ENCODE assay signal across 11 cellular contexts in the genomic region with DNA sequence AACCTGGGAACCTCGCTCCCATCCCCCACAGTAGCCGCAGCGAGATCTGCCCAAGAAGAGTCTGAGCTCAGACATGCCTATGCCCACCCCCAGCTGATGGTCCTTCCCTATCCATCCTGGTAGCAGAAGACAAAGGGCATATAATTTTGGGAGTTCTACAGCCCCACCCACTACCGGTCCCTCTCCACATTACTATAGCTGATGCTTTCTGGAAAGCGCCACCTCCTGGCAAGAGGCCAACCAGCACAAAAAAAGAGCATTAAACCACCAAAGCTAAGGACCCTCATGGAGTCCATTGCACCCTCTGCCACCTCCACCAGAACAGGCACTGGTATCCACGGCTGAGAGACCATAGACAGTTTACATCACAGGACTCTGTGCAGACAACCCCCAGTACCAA.
DNase-seq lines count a peak whose midpoint lies in the region; FAIRE-seq and TF ChIP-seq lines count a peak whose summit lies in the region.
"Had no signal": no experiment of that assay in that cellular context is flagged by ENCODE, and none has a peak within 500 bp of the region (broad histone marks: within the 10 kb centered on the region; RNA-seq: fewer than 3 reads in every experiment).

No MANE protein-coding gene starts in this region.

- peaks cover 2% of the 10 kb centered on the region for H3K27me3 Mint-ChIP-seq in glutamatergic neuron (ENCODE audit: unreplicated experiment)

- H3K27ac Mint-ChIP-seq in glutamatergic neuron (ENCODE audit: unreplicated experiment): no peak overlapping the region
- H3K27ac Mint-ChIP-seq: progenitor cell of endocrine pancreas had no signal

- no peaks in the 10 kb centered on the region for H3K36me3 ChIP-seq in SJCRH30
- H3K36me3 ChIP-seq: left ventricle myocardium inferior had no signal

- peaks cover 6% of the 10 kb centered on the region for H3K9me3 Mint-ChIP-seq in glutamatergic neuron (ENCODE audit: unreplicated experiment)
- H3K9me3 Mint-ChIP-seq: central memory CD8-positive, alpha-beta T cell had no signal

- H3K4me3 Mint-ChIP-seq in glutamatergic neuron (ENCODE audit: unreplicated experiment): no peak overlapping the region
- H3K4me3 Mint-ChIP-seq: central memory CD8-positive, alpha-beta T cell had no signal

- no peaks in the 10 kb centered on the region for H3K4me1 ChIP-seq in SJCRH30

- peaks cover 8% of the 10 kb centered on the region for H3K4me1 Mint-ChIP-seq in glutamatergic neuron (ENCODE audit: low read depth, unreplicated experiment)
- H3K4me1 Mint-ChIP-seq: central memory CD8-positive, alpha-beta T cell had no signal

- peak; percentile 9 for DNase-seq in ELR (ENCODE audit: low read depth)
- DNase-seq in GM20000 (ENCODE audit: low spot score): no peak
- peak; percentile 19 to 31 for DNase-seq in SJCRH30
- DNase-seq in glutamatergic neuron: no peak
- DNase-seq in HTR-8/SVneo (ENCODE audit: insufficient read length, low spot score): no peak
- DNase-seq in NCI-H446 (lab: John Stamatoyannopoulos, UW): no peak
- DNase-seq in middle frontal gyrus (ENCODE audit: extremely low spot score, low spot score): no peak
- DNase-seq: left ventricle myocardium inferior, NCI-H2107 had no signal

- H3K4me3 ChIP-seq in SJCRH30: no peak overlapping the region
- H3K4me3 ChIP-seq: left ventricle myocardium inferior had no signal

- H3K9me3 ChIP-seq in SJCRH30 (replicated peaks): no peaks in the 10 kb centered on the region

- FAIRE-seq in HTR-8/SVneo (lab: Jason Lieb, UNC): no peak

- H3K27ac ChIP-seq in SJCRH30: no peak overlapping the region
- H3K27ac ChIP-seq: left ventricle myocardium inferior had no signal

- peaks cover 16% of the 10 kb centered on the region for H3K36me3 Mint-ChIP-seq in glutamatergic neuron (ENCODE audit: unreplicated experiment)

- TF ChIP-seq CTCF in GM20000 (IDR thresholded peaks at IDR 0.05; ENCODE audit: extremely low read depth, missing control alignments) (peak; percentile 5), glutamatergic neuron (IDR thresholded peaks at IDR 0.05; ENCODE audit: partially characterized antibody, unreplicated experiment) (peak; percentile 29)

- no peaks in the 10 kb centered on the region for H3K27me3 ChIP-seq in SJCRH30

Comparison
In these comparisons a context has a peak if more than half of its experiments do, and no peak if none do; other contexts are left out.
1. DNase-seq: peak in ELR (single experiment) and SJCRH30 (2 of 2); none in GM20000 (single experiment), glutamatergic neuron (single experiment), HTR-8/SVneo (single experiment), NCI-H446 (0 of 2) and middle frontal gyrus (single experiment).